Comparison of ENCODE assay signal across 2 cellular contexts in genomic region chr22:41180926-41181325, GRCh38.
TF ChIP-seq lines count a peak whose summit lies in the region.

No MANE protein-coding gene starts in this region.

TF ChIP-seq in HepG2, 621 proteins besides CTCF, POLR2A, EP300 and RAD21:
- TF ChIP-seq POLR2AphosphoS5 (IDR thresholded peaks at IDR 0.05; ENCODE audit: low read depth, low read length), result 0 out of 2 replicates have a peak, but pooled peaks have one; percentile 4
- no peak for TF ChIP-seq TCF7 (IDR thresholded peaks at IDR 0.05; ENCODE audit: low read depth)
- TF ChIP-seq HNRNPH1 (optimal IDR thresholded peaks at IDR 0.05; ENCODE audit: low read depth, low read length), result no peak

TF ChIP-seq in WTC11, 78 proteins besides CTCF, POLR2A, EP300 and RAD21:
- TF ChIP-seq FOXK1 (CRISPR knock-in tag; IDR thresholded peaks at IDR 0.05), result no peak
